18 cellular contexts compared by ENCODE assay signal in the genomic region with DNA sequence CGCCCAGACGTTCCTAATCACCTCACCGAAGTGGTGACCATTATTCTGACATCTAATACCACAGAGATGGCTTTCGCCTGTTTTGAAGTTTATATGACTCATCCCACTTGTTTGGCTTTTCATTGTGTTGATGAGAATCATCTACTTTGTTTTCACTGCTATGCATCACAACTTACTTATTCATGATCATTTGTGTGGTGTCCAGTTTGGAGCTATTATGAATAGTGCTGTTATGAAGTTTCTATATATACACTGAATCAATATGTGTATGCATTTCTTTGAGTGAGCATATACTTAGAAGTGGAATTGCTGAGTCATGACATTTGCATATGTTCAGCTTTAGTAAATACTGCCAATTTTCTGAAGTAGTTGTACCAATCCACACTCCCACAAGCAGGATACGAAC. TPM values are rescaled to one million over a fixed set of nuclear protein-coding genes. Genes with fewer than 3 reads are reported as not detected.
A peak's percentile ranks its signal among the peaks of the same experiment; 100 is the strongest.
DNase-seq lines count a peak whose midpoint lies in the region; ATAC-seq, FAIRE-seq and TF ChIP-seq lines count a peak whose summit lies in the region.
"Had no signal": no experiment of that assay in that cellular context is flagged by ENCODE, and none has a peak within 500 bp of the region (broad histone marks: within the 10 kb centered on the region; RNA-seq: fewer than 3 reads in every experiment).

No MANE protein-coding gene starts in this region.

- no peak overlapping the region for H3K27ac Mint-ChIP-seq in HFFc6
- no peak overlapping the region for H3K27ac Mint-ChIP-seq in astrocyte (ENCODE audit: unreplicated experiment)
- H3K27ac Mint-ChIP-seq: neural progenitor cell had no signal

- peaks cover 16% of the 10 kb centered on the region for H3K27me3 Mint-ChIP-seq in HFFc6 (ENCODE audit: insufficient read depth)
- H3K27me3 Mint-ChIP-seq in astrocyte (ENCODE audit: low read depth, unreplicated experiment): no peaks in the 10 kb centered on the region

- peaks cover 18% of the 10 kb centered on the region for H3K4me1 Mint-ChIP-seq in HFFc6 (ENCODE audit: low read depth)
- H3K4me1 Mint-ChIP-seq in astrocyte (ENCODE audit: low read depth, unreplicated experiment): peaks cover 11% of the 10 kb centered on the region
- H3K4me1 Mint-ChIP-seq: neural progenitor cell had no signal

- no peak for TF ChIP-seq CTCF in HFFc6 (IDR thresholded peaks at IDR 0.05)
- TF ChIP-seq CTCF in astrocyte (IDR thresholded peaks at IDR 0.05; ENCODE audit: insufficient read depth, low read depth, low read length): no peak
- no peak for TF ChIP-seq CTCF in foreskin keratinocyte (conservative IDR thresholded peaks at IDR 0.05)

- ATAC-seq in activated CD4-positive, CD25-positive, alpha-beta regulatory T cell treated with anti-CD3 and anti-CD28 coated beads, Interleukin-2, amount 50 U/mL, for 24 hours: peak; percentile 60 to 66
- ATAC-seq in foreskin keratinocyte: peak; percentile 46
- ATAC-seq in HG02938 (IDR thresholded peaks at IDR 0.05; ENCODE audit: unreplicated experiment): no peak

- no peak overlapping the region for H3K4me3 ChIP-seq in astrocyte (ENCODE audit: insufficient read depth, low read depth, low read length)
- H3K4me3 ChIP-seq in effector memory CD4-positive, alpha-beta T cell (ENCODE audit: insufficient read depth, low read depth, low read length, poor library complexity, severe bottlenecking): no peak overlapping the region
- H3K4me3 ChIP-seq: esophagus muscularis mucosa, neural progenitor cell, PC-9, uterus had no signal

- no peaks in the 10 kb centered on the region for H4K20me1 ChIP-seq in astrocyte (ENCODE audit: insufficient read depth, low read length)

- H3K36me3 ChIP-seq in astrocyte (ENCODE audit: insufficient read depth, low read length): no peaks in the 10 kb centered on the region
- H3K36me3 ChIP-seq in effector memory CD4-positive, alpha-beta T cell (ENCODE audit: control insufficient read depth, insufficient read depth, low read length): no peaks in the 10 kb centered on the region
- H3K36me3 ChIP-seq: esophagus muscularis mucosa, neural progenitor cell, uterus had no signal

- H3K36me3 Mint-ChIP-seq in HFFc6 (ENCODE audit: low read depth): no peaks in the 10 kb centered on the region
- H3K36me3 Mint-ChIP-seq in astrocyte (ENCODE audit: low read depth, unreplicated experiment): no peaks in the 10 kb centered on the region

- H3K9me3 Mint-ChIP-seq in HFFc6 (no peaks in the 10 kb centered on the region), astrocyte (ENCODE audit: unreplicated experiment) (no peaks in the 10 kb centered on the region)

- no peak for FAIRE-seq in astrocyte (lab: Jason Lieb, UNC)

- no peak overlapping the region for H3K4me2 ChIP-seq in astrocyte (ENCODE audit: low read length)
- H3K4me2 ChIP-seq: neural progenitor cell, PC-9 had no signal

- H3K27ac ChIP-seq in astrocyte (ENCODE audit: low read depth, low read length) (no peak overlapping the region), foreskin keratinocyte (no peak overlapping the region)
- no peak overlapping the region for H3K27ac ChIP-seq in effector memory CD4-positive, alpha-beta T cell (ENCODE audit: insufficient read depth, low read length, poor library complexity, severe bottlenecking)
- H3K27ac ChIP-seq: esophagus muscularis mucosa, neural progenitor cell, PC-9, uterus had no signal

- peaks cover 6% of the 10 kb centered on the region for H3K4me1 ChIP-seq in astrocyte (ENCODE audit: insufficient read depth, low read length)
- H3K4me1 ChIP-seq in foreskin keratinocyte: no peaks in the 10 kb centered on the region
- no peaks in the 10 kb centered on the region for H3K4me1 ChIP-seq in effector memory CD4-positive, alpha-beta T cell (ENCODE audit: control insufficient read depth, insufficient read depth, low read length, poor library complexity, severe bottlenecking)
- H3K4me1 ChIP-seq: esophagus muscularis mucosa, neural progenitor cell, uterus had no signal

- H3K9ac ChIP-seq in astrocyte (ENCODE audit: low read length): no peak overlapping the region
- H3K9ac ChIP-seq: neural progenitor cell had no signal

- H3K79me2 ChIP-seq in astrocyte (ENCODE audit: insufficient read depth, low read length): no peaks in the 10 kb centered on the region

- H3K27me3 ChIP-seq in astrocyte (ENCODE audit: insufficient read depth, low read length) (no peaks in the 10 kb centered on the region), foreskin keratinocyte (peaks cover 40% of the 10 kb centered on the region)
- H3K27me3 ChIP-seq in effector memory CD4-positive, alpha-beta T cell (replicated peaks; ENCODE audit: control insufficient read depth, insufficient read depth, low read length, poor library complexity, severe bottlenecking): no peaks in the 10 kb centered on the region
- H3K27me3 ChIP-seq: esophagus muscularis mucosa, neural progenitor cell, uterus had no signal

- DNase-seq in activated CD4-positive, CD25-positive, alpha-beta regulatory T cell treated with anti-CD3 and anti-CD28 coated beads, Interleukin-2, amount 50 U/mL, for 72 hours: no peak
- peak; percentile 6 for DNase-seq in HFFc6
- peak; percentile 42 for DNase-seq in astrocyte (ENCODE audit: low read depth)
- DNase-seq in foreskin keratinocyte: peak in 1 of 2 donors; percentile 30
- no peak for DNase-seq in NCI-H1105 (lab: John Stamatoyannopoulos, UW)
- DNase-seq in effector memory CD4-positive, alpha-beta T cell: no peak
- DNase-seq: activated effector memory CD4-positive, alpha-beta T cell treated with anti-CD3 and anti-CD28 coated beads, Interleukin-2, amount 50 U/mL, for 16 hours; aorta; cortex of kidney; kidney glomerular epithelial cell; NCI-H2081; NCI-H526 treated with DMSO at 0.1 percent for 48 hours; PC-9; uterus had no signal

- H3K4me3 Mint-ChIP-seq in HFFc6 (no peak overlapping the region), astrocyte (ENCODE audit: unreplicated experiment) (no peak overlapping the region)
- H3K4me3 Mint-ChIP-seq: neural progenitor cell had no signal

- no peak overlapping the region for H2AFZ ChIP-seq in astrocyte (ENCODE audit: low read depth, low read length)
- H2AFZ ChIP-seq: neural progenitor cell, PC-9 had no signal

- no peaks in the 10 kb centered on the region for H3K9me3 ChIP-seq in astrocyte (ENCODE audit: insufficient read depth, low read depth, low read length)
- no peaks in the 10 kb centered on the region for H3K9me3 ChIP-seq in effector memory CD4-positive, alpha-beta T cell (ENCODE audit: control insufficient read depth, low read length)
- H3K9me3 ChIP-seq: esophagus muscularis mucosa, uterus had no signal

RNA-seq across cellular contexts. Expression of gene TNKS2, which starts 38.6 kb away (rescaled TPM):
- 10 to 100 TPM; 31.2 to 36.3 (median 34.7) TPM for total RNA-seq in HFFc6 (2021; fragmentation: NEBNext Ultra II Directional; extraction: Animal tissue kit (Norgen Biotek cat#: 25700))
- 55.8 and 56.2 TPM in 2 replicates for total RNA-seq in astrocyte
- 30.8 and 31.9 TPM in 2 replicates for total RNA-seq in foreskin keratinocyte
- 5.7 and 6.8 TPM in 2 replicates for polyA plus RNA-seq in foreskin keratinocyte

Comparison
In these comparisons a context has a peak if more than half of its experiments do, and no peak if none do; other contexts are left out.
1. DNase-seq: peak in HFFc6 (single experiment) and astrocyte (single experiment); none in activated CD4-positive, CD25-positive, alpha-beta regulatory T cell treated with anti-CD3 and anti-CD28 coated beads, Interleukin-2, amount 50 U/mL, for 72 hours (single experiment), NCI-H1105 (single experiment) and effector memory CD4-positive, alpha-beta T cell (0 of 3).